In the genomic region with DNA sequence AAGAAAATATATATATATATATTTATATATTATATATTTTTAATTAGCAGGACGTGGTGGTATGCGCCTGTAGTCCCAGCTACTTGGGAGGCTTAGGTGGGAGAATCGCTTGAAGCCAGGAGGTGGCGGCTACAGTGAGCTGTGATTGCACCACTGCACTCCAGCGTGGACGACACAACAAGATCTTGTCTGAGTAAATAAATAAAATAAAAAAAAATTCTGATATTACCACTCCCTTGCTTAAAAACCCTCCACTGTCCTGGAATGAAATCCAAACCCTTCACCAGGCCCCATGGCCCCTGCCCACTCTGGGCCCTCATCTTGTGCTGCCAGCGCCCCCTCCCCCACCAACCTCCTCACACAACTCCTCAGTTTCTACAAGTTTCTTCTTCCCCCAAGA, we compare ENCODE assay signal across 12 cellular contexts. TPM values are rescaled to one million over a fixed set of nuclear protein-coding genes. Genes with fewer than 3 reads are reported as not detected.
DNase-seq lines count a peak whose midpoint lies in the region; ATAC-seq and TF ChIP-seq lines count a peak whose summit lies in the region.
"Had no signal": no experiment of that assay in that cellular context is flagged by ENCODE, and none has a peak within 500 bp of the region (broad histone marks: within the 10 kb centered on the region; RNA-seq: fewer than 3 reads in every experiment).

No MANE protein-coding gene starts in this region.

- peaks cover 85% of the 10 kb centered on the region for H3K4me1 Mint-ChIP-seq in stimulated activated naive CD8-positive, alpha-beta T cell treated with anti-CD3 and anti-CD28 coated beads, Interleukin-15, Interleukin-2, amounts not matched to agents 100 ng/mL and 50 ng/mL, for 24 hours (ENCODE audit: low read depth)
- H3K4me1 Mint-ChIP-seq in activated CD4-positive, alpha-beta memory T cell treated with anti-CD3 and anti-CD28 coated beads, Interleukin-2, amount 10 ng/mL, durations not matched to agents 7 days and 5 days: peaks cover 79% of the 10 kb centered on the region
- H3K4me1 Mint-ChIP-seq in naive thymus-derived CD4-positive, alpha-beta T cell: peaks cover 49 to 84% (median 76%) of the 10 kb centered on the region in 7 donors

- intact Hi-C loops in naive thymus-derived CD4-positive, alpha-beta T cell (cut with micrococcal nuclease): loop anchor here (5.0 to 10.0 kb wide), 3 partner anchors 35 to 733 kb away; partner anchors contain the start of gene EIF4G3 (in 1 of the 2)
- intact Hi-C loops in vagina (cut with DNase I): no loop called here

- POLR2A ChIA-PET in activated CD4-positive, alpha-beta memory T cell treated with anti-CD3 and anti-CD28 coated beads, Interleukin-2, amount 10 ng/mL, durations not matched to agents 7 days and 5 days (lab: Charles Lee): interaction anchor here (0.9 to 8.6 kb wide), 8 partner anchors 11 to 505 kb away, joined by 3 to 140 read pairs (median 56); partner anchors contain the start of genes HP1BP3 and NBPF3
- POLR2A ChIA-PET in naive thymus-derived CD4-positive, alpha-beta T cell (lab: Charles Lee): interaction anchor here (0.6 to 20.3 kb wide), 8 partner anchors 13 to 77 kb away, joined by 3 to 427 read pairs (median 51); no protein-coding TSS in a partner anchor

- ATAC-seq in stimulated activated naive CD8-positive, alpha-beta T cell treated with anti-CD3 and anti-CD28 coated beads, Interleukin-15, Interleukin-2, amounts not matched to agents 100 U/mL and 50 U/mL, for 24 hours: no peak
- no peak for ATAC-seq in naive thymus-derived CD4-positive, alpha-beta T cell
- ATAC-seq in HG03039 (IDR thresholded peaks at IDR 0.05; ENCODE audit: unreplicated experiment) (no peak), GM21526 (IDR thresholded peaks at IDR 0.05; ENCODE audit: low FRiP score, unreplicated experiment) (no peak)

- H3K27ac ChIP-seq in naive thymus-derived CD4-positive, alpha-beta T cell (ENCODE audit: low read depth, low read length): peak overlapping the region; percentile 94
- H3K27ac ChIP-seq in vagina: peak overlapping the region; percentile 87
- H3K27ac ChIP-seq: brain microvascular endothelial cell had no signal

- peak overlapping the region; percentile 85 for H3K4me3 Mint-ChIP-seq in stimulated activated naive CD8-positive, alpha-beta T cell treated with anti-CD3 and anti-CD28 coated beads, Interleukin-15, Interleukin-2, amounts not matched to agents 100 ng/mL and 50 ng/mL, for 24 hours
- H3K4me3 Mint-ChIP-seq in activated CD4-positive, alpha-beta memory T cell treated with anti-CD3 and anti-CD28 coated beads, Interleukin-2, amount 10 ng/mL, durations not matched to agents 7 days and 5 days: peak overlapping the region; percentile 79
- peak overlapping the region; percentile 81 to 97 (median 93) for H3K4me3 Mint-ChIP-seq in naive thymus-derived CD4-positive, alpha-beta T cell

- H3K9me3 ChIP-seq in naive thymus-derived CD4-positive, alpha-beta T cell (ENCODE audit: control insufficient read depth in 2 of 3, low read length in 3 of 3): no peaks in the 10 kb centered on the region
- no peaks in the 10 kb centered on the region for H3K9me3 ChIP-seq in vagina

- H3K36me3 ChIP-seq in naive thymus-derived CD4-positive, alpha-beta T cell (ENCODE audit: control insufficient read depth in 2 of 3, insufficient read depth in 3 of 3, low read length in 3 of 3): no peaks in the 10 kb centered on the region
- H3K36me3 ChIP-seq in vagina: no peaks in the 10 kb centered on the region
- H3K36me3 ChIP-seq: brain microvascular endothelial cell had no signal

- no peaks in the 10 kb centered on the region for H3K27me3 ChIP-seq in naive thymus-derived CD4-positive, alpha-beta T cell (ENCODE audit: control insufficient read depth in 2 of 2, insufficient read depth in 2 of 2, low read length in 2 of 2)
- no peaks in the 10 kb centered on the region for H3K27me3 ChIP-seq in vagina
- H3K27me3 ChIP-seq: brain microvascular endothelial cell had no signal

- peaks cover 19% of the 10 kb centered on the region for H3K36me3 Mint-ChIP-seq in stimulated activated naive CD8-positive, alpha-beta T cell treated with anti-CD3 and anti-CD28 coated beads, Interleukin-15, Interleukin-2, amounts not matched to agents 100 ng/mL and 50 ng/mL, for 24 hours (ENCODE audit: low read depth)
- peaks cover 9% of the 10 kb centered on the region for H3K36me3 Mint-ChIP-seq in activated CD4-positive, alpha-beta memory T cell treated with anti-CD3 and anti-CD28 coated beads, Interleukin-2, amount 10 ng/mL, durations not matched to agents 7 days and 5 days (ENCODE audit: low read depth)
- peaks cover 0 to 6% (median 0%) of the 10 kb centered on the region in 5 donors for H3K36me3 Mint-ChIP-seq in naive thymus-derived CD4-positive, alpha-beta T cell

- peak overlapping the region; percentile 99 for H3K27ac Mint-ChIP-seq in stimulated activated naive CD8-positive, alpha-beta T cell treated with anti-CD3 and anti-CD28 coated beads, Interleukin-15, Interleukin-2, amounts not matched to agents 100 ng/mL and 50 ng/mL, for 24 hours
- peak overlapping the region; percentile 98 for H3K27ac Mint-ChIP-seq in activated CD4-positive, alpha-beta memory T cell treated with anti-CD3 and anti-CD28 coated beads, Interleukin-2, amount 10 ng/mL, durations not matched to agents 7 days and 5 days
- H3K27ac Mint-ChIP-seq in naive thymus-derived CD4-positive, alpha-beta T cell: peak overlapping the region; percentile 91 to 100 (median 98)

- peak overlapping the region; percentile 69 for H3K4me3 ChIP-seq in naive thymus-derived CD4-positive, alpha-beta T cell (ENCODE audit: low read length)
- H3K4me3 ChIP-seq in vagina: no peak overlapping the region

- no peak for DNase-seq in stimulated activated naive CD8-positive, alpha-beta T cell treated with anti-CD3 and anti-CD28 coated beads, Interleukin-15, Interleukin-2, amounts not matched to agents 100 U/mL and 50 U/mL, for 24 hours
- DNase-seq in activated CD4-positive, alpha-beta memory T cell treated with anti-CD3 and anti-CD28 coated beads, Interleukin-2, amount 10 ng/mL, durations not matched to agents 7 days and 5 days: no peak
- no peak for DNase-seq in naive thymus-derived CD4-positive, alpha-beta T cell
- DNase-seq in vagina (ENCODE audit: extremely low spot score in 2 of 2): no peak
- no peak for DNase-seq in effector CD4-positive, alpha-beta T cell
- DNase-seq: brain microvascular endothelial cell, GF-D8, NCI-H146, NCI-H526 treated with DMSO at 0.1 percent for 48 hours had no signal

- no peaks in the 10 kb centered on the region for H3K9me3 Mint-ChIP-seq in stimulated activated naive CD8-positive, alpha-beta T cell treated with anti-CD3 and anti-CD28 coated beads, Interleukin-15, Interleukin-2, amounts not matched to agents 100 ng/mL and 50 ng/mL, for 24 hours
- H3K9me3 Mint-ChIP-seq in activated CD4-positive, alpha-beta memory T cell treated with anti-CD3 and anti-CD28 coated beads, Interleukin-2, amount 10 ng/mL, durations not matched to agents 7 days and 5 days: no peaks in the 10 kb centered on the region
- no peaks in the 10 kb centered on the region for H3K9me3 Mint-ChIP-seq in naive thymus-derived CD4-positive, alpha-beta T cell

- peaks cover 56 to 61% of the 10 kb centered on the region in 2 donors for H3K4me1 ChIP-seq in naive thymus-derived CD4-positive, alpha-beta T cell (ENCODE audit: control insufficient read depth in 2 of 2, insufficient read depth in 2 of 2, low read length in 2 of 2)
- peaks cover 76% of the 10 kb centered on the region for H3K4me1 ChIP-seq in vagina

- no peak for TF ChIP-seq POLR2A in vagina (IDR thresholded peaks at IDR 0.05)

- H3K27me3 Mint-ChIP-seq in stimulated activated naive CD8-positive, alpha-beta T cell treated with anti-CD3 and anti-CD28 coated beads, Interleukin-15, Interleukin-2, amounts not matched to agents 100 ng/mL and 50 ng/mL, for 24 hours: no peaks in the 10 kb centered on the region
- H3K27me3 Mint-ChIP-seq in activated CD4-positive, alpha-beta memory T cell treated with anti-CD3 and anti-CD28 coated beads, Interleukin-2, amount 10 ng/mL, durations not matched to agents 7 days and 5 days: no peaks in the 10 kb centered on the region
- no peaks in the 10 kb centered on the region for H3K27me3 Mint-ChIP-seq in naive thymus-derived CD4-positive, alpha-beta T cell

- CTCF ChIA-PET in activated CD4-positive, alpha-beta memory T cell treated with anti-CD3 and anti-CD28 coated beads, Interleukin-2, amount 10 ng/mL, durations not matched to agents 7 days and 5 days (lab: Charles Lee): interaction anchor here (0.7 to 11.7 kb wide), 10 partner anchors 12 to 76 kb away, joined by 3 to 114 read pairs (median 4); no protein-coding TSS in a partner anchor
- CTCF ChIA-PET in naive thymus-derived CD4-positive, alpha-beta T cell (lab: Charles Lee): interaction anchor here (1.0 to 7.0 kb wide), 7 partner anchors 21 to 77 kb away, joined by 3 to 45 read pairs (median 15); no protein-coding TSS in a partner anchor

- no peak for TF ChIP-seq CTCF in vagina (IDR thresholded peaks at IDR 0.05)

RNA-seq across cellular contexts. Expression of gene ECE1, which starts 1.7 kb away (rescaled TPM):
- 10 to 100 TPM; 85.3 to 87.9 TPM for total RNA-seq in activated CD4-positive, alpha-beta memory T cell treated with anti-CD3 and anti-CD28 coated beads, Interleukin-2, amount 10 ng/mL, durations not matched to agents 7 days and 5 days
- total RNA-seq in naive thymus-derived CD4-positive, alpha-beta T cell: 10 to 100 TPM; 63.3 to 97.4 (median 72.2) TPM
- 10 to 100 TPM; 21.3 to 50.4 TPM for polyA plus RNA-seq in naive thymus-derived CD4-positive, alpha-beta T cell
- total RNA-seq in vagina: 93.8 TPM
